Comparison of ENCODE assay signal across 19 cellular contexts in the genomic region with DNA sequence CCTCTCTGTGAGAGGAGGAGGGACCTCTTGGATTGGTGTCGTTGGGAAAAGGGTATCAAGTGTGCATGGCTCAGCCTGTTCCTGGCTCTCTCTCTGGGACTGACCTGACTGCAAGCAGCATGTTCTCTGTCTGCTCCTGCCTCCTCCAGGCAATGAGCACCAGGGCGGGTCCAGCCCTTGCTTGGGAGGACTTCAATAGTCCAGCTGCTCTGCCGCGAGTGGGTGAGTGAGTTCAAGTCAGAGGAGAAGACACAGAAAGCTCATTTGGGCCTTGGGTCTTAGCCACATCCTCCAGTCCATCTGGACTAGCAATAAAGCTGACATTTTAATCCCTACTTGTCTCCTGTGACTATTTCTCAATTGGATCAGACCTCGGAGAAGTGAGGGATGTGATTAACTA. TPM values are rescaled to one million over a fixed set of nuclear protein-coding genes. Genes with fewer than 3 reads are reported as not detected.
A peak's percentile ranks its signal among the peaks of the same experiment; 100 is the strongest.
DNase-seq lines count a peak whose midpoint lies in the region; ATAC-seq, FAIRE-seq and TF ChIP-seq lines count a peak whose summit lies in the region.
"Had no signal": no experiment of that assay in that cellular context is flagged by ENCODE, and none has a peak within 500 bp of the region (broad histone marks: within the 10 kb centered on the region; RNA-seq: fewer than 3 reads in every experiment).

No MANE protein-coding gene starts in this region.

- H3K9ac ChIP-seq in GM23248: 0 out of 2 replicates have a peak overlapping the region, but pooled peaks have one; percentile 8
- H3K9ac ChIP-seq in endodermal cell (ENCODE audit: extremely low read depth, low read length, poor library complexity, severe bottlenecking): no peak overlapping the region

- H3K36me3 Mint-ChIP-seq in endodermal cell (ENCODE audit: low read depth): no peaks in the 10 kb centered on the region
- H3K36me3 Mint-ChIP-seq in activated CD4-positive, alpha-beta memory T cell treated with anti-CD3 and anti-CD28 coated beads for 36 hours: peaks cover 40% of the 10 kb centered on the region

- CTCF ChIA-PET in A549 (lab: Yijun Ruan, JAX): interaction anchor here (1.1 to 36.6 kb wide), 8 partner anchors 8 to 224 kb away, joined by 3 to 1144 read pairs (median 10); partner anchors contain the start of genes CCR7 and IGFBP4
- CTCF ChIA-PET in activated CD4-positive, alpha-beta memory T cell treated with anti-CD3 and anti-CD28 coated beads for 36 hours (lab: Charles Lee): interaction anchor here (1.1 to 1.8 kb wide), 3 partner anchors 33 to 109 kb away, joined by 3 to 9 read pairs (median 5); partner anchors contain the start of gene TOP2A

- ATAC-seq in A549 (no peak), mucosa of descending colon (peak; percentile 65), GM21360 (IDR thresholded peaks at IDR 0.05; ENCODE audit: unreplicated experiment) (no peak)
- ATAC-seq: activated CD4-positive, CD25-positive, alpha-beta regulatory T cell treated with anti-CD3 and anti-CD28 coated beads, Interleukin-2, amount 50 U/mL, for 24 hours; esophagus mucosa had no signal

- H4K20me1 ChIP-seq in GM23248 (ENCODE audit: insufficient read depth): no peaks in the 10 kb centered on the region

- no peak overlapping the region for H3K27ac Mint-ChIP-seq in endodermal cell
- H3K27ac Mint-ChIP-seq in activated CD4-positive, alpha-beta memory T cell treated with anti-CD3 and anti-CD28 coated beads for 36 hours: no peak overlapping the region
- H3K27ac Mint-ChIP-seq: dendritic cell treated with granulocyte-macrophage colony-stimulating factor and Interleukin-4, amounts not matched to agents 40 ng/mL and 50 ng/mL, for 4 days had no signal

- H3K4me2 ChIP-seq in A549 (no peak overlapping the region), GM23248 (ENCODE audit: unreplicated experiment) (no peak overlapping the region)
- H3K4me2 ChIP-seq: PC-9, smooth muscle cell had no signal

- H3K4me1 ChIP-seq in A549 (peaks cover 39% of the 10 kb centered on the region), GM23248 (ENCODE audit: insufficient read depth) (peaks cover 19% of the 10 kb centered on the region), endodermal cell (ENCODE audit: control insufficient read depth, insufficient read depth, low read length) (no peaks in the 10 kb centered on the region), mucosa of descending colon (ENCODE audit: low read depth) (peaks cover 2% of the 10 kb centered on the region), esophagus muscularis mucosa (peaks cover 0 to 3% (median 0%) of the 10 kb centered on the region in 4 donors)

- WGBS in A549 (ENCODE audit: missing lambda C conversion rate): 97% methylated on average over 5 of the region's 5 CpGs
- WGBS in GM23248 (ENCODE audit: low coverage in 1 of 2, low lambda C conversion rate in 2 of 2, missing lambda C conversion rate in 2 of 2), 2 experiments: 14 to 17% methylated on average over 5 of the region's 5 CpGs
- WGBS in endodermal cell (ENCODE audit: insufficient coverage in 1 of 2, insufficient read length in 1 of 2), 2 experiments: 87 to 89% methylated on average over 4 to 5 of the region's 5 CpGs
- WGBS in esophagus muscularis mucosa: 55% methylated on average over 5 of the region's 5 CpGs

- H3K27ac ChIP-seq in A549: peak overlapping the region; percentile 95 to 99
- H3K27ac ChIP-seq in GM23248: peak overlapping the region; percentile 27
- no peak overlapping the region for H3K27ac ChIP-seq in endodermal cell (ENCODE audit: low read depth, low read length)
- H3K27ac ChIP-seq in esophagus muscularis mucosa (replicated peaks in 1 of 4): peak overlapping the region in 1 of 4 donors; percentile 9
- H3K27ac ChIP-seq: PC-9 had no signal

- in situ Hi-C loops in GM23248 (cut with MboI): no loop called here

- H3K9me2 ChIP-seq in GM23248 (ENCODE audit: insufficient read depth): no peaks in the 10 kb centered on the region

- TF ChIP-seq CTCF in A549 (IDR thresholded peaks at IDR 0.05): no peak
- no peak for TF ChIP-seq CTCF in endodermal cell (conservative IDR thresholded peaks at IDR 0.05)
- TF ChIP-seq CTCF in mucosa of descending colon (IDR thresholded peaks at IDR 0.05): no peak
- no peak for TF ChIP-seq CTCF in esophagus muscularis mucosa (IDR thresholded peaks at IDR 0.05)

- intact Hi-C loops in mucosa of descending colon (cut with DNase I, micrococcal nuclease): no loop called here
- intact Hi-C loops in activated CD4-positive, alpha-beta memory T cell treated with anti-CD3 and anti-CD28 coated beads for 36 hours (cut with micrococcal nuclease): no loop called here
- intact Hi-C loops in esophagus muscularis mucosa (cut with DNase I): loop anchor here (5.0 kb wide), 1 partner anchor 39 kb away; no protein-coding TSS in a partner anchor

- H3K36me3 ChIP-seq in GM23248 (ENCODE audit: low read depth) (no peaks in the 10 kb centered on the region), endodermal cell (ENCODE audit: control insufficient read depth, insufficient read depth, low read length) (no peaks in the 10 kb centered on the region), mucosa of descending colon (ENCODE audit: low read depth) (no peaks in the 10 kb centered on the region), esophagus muscularis mucosa (no peaks in the 10 kb centered on the region)

- DNase-seq in A549 (ENCODE audit: low read depth in 1 of 2, low spot score in 1 of 2) (no peak), GM23248 (peak; percentile 64), endodermal cell (peak; percentile 49), mucosa of descending colon (peak in 1 of 3 donors; percentile 70), esophagus muscularis mucosa (ENCODE audit: extremely low spot score) (no peak), 8988T (no peak)
- no peak for DNase-seq in activated CD4-positive, alpha-beta memory T cell treated with anti-CD3 and anti-CD28 coated beads for 36 hours
- DNase-seq: anterior cingulate cortex, C1 segment of cervical spinal cord, DND-41, NCI-H1694 treated with DMSO at 0.1 percent for 48 hours, NCI-H446 treated with DMSO at 0.1 percent for 48 hours had no signal

- H3K79me2 ChIP-seq in GM23248 (ENCODE audit: insufficient read depth): no peaks in the 10 kb centered on the region

- H3K27me3 ChIP-seq in GM23248 (replicated peaks; ENCODE audit: insufficient read depth) (no peaks in the 10 kb centered on the region), endodermal cell (ENCODE audit: control insufficient read depth, insufficient read depth, low read length, poor library complexity, severe bottlenecking) (no peaks in the 10 kb centered on the region), esophagus muscularis mucosa (no peaks in the 10 kb centered on the region)

- peaks cover 16% of the 10 kb centered on the region for H3K9me3 Mint-ChIP-seq in endodermal cell
- peaks cover 27% of the 10 kb centered on the region for H3K9me3 Mint-ChIP-seq in activated CD4-positive, alpha-beta memory T cell treated with anti-CD3 and anti-CD28 coated beads for 36 hours
- H3K9me3 Mint-ChIP-seq: dendritic cell treated with granulocyte-macrophage colony-stimulating factor and Interleukin-4, amounts not matched to agents 40 ng/mL and 50 ng/mL, for 4 days had no signal

- H3K4me3 ChIP-seq in A549: no peak overlapping the region
- no peak overlapping the region for H3K4me3 ChIP-seq in GM23248
- H3K4me3 ChIP-seq in endodermal cell (ENCODE audit: low read length): no peak overlapping the region
- no peak overlapping the region for H3K4me3 ChIP-seq in mucosa of descending colon
- H3K4me3 ChIP-seq in esophagus muscularis mucosa: no peak overlapping the region
- H3K4me3 ChIP-seq: PC-9, smooth muscle cell had no signal

- peak overlapping the region; percentile 61 for H2AFZ ChIP-seq in GM23248
- H2AFZ ChIP-seq: PC-9 had no signal

- peaks cover 46% of the 10 kb centered on the region for H3K9me3 ChIP-seq in A549
- no peaks in the 10 kb centered on the region for H3K9me3 ChIP-seq in GM23248 (ENCODE audit: low read depth)
- peaks cover 9% of the 10 kb centered on the region for H3K9me3 ChIP-seq in endodermal cell (ENCODE audit: control insufficient read depth, low read length)
- H3K9me3 ChIP-seq in mucosa of descending colon: no peaks in the 10 kb centered on the region
- peaks cover 0 to 10% (median 4%) of the 10 kb centered on the region in 4 donors for H3K9me3 ChIP-seq in esophagus muscularis mucosa

- peaks cover 7% of the 10 kb centered on the region for H3K4me1 Mint-ChIP-seq in endodermal cell
- H3K4me1 Mint-ChIP-seq in activated CD4-positive, alpha-beta memory T cell treated with anti-CD3 and anti-CD28 coated beads for 36 hours (ENCODE audit: low read depth): peaks cover 47% of the 10 kb centered on the region

- peaks cover 31% of the 10 kb centered on the region; the same call in 1 of the 2 replicates for H3F3A ChIP-seq in GM23248 (ENCODE audit: insufficient read depth)

- TF ChIP-seq POLR2A in A549 (IDR thresholded peaks at IDR 0.05; ENCODE audit: low read length) (no peak), esophagus muscularis mucosa (IDR thresholded peaks at IDR 0.05; ENCODE audit: low read depth) (no peak)

- TF ChIP-seq EP300 in A549 (IDR thresholded peaks at IDR 0.05) (no peak), esophagus muscularis mucosa (IDR thresholded peaks at IDR 0.05) (no peak)

- H3K4me3 Mint-ChIP-seq in endodermal cell: no peak overlapping the region
- H3K4me3 Mint-ChIP-seq in activated CD4-positive, alpha-beta memory T cell treated with anti-CD3 and anti-CD28 coated beads for 36 hours: no peak overlapping the region
- H3K4me3 Mint-ChIP-seq: dendritic cell treated with granulocyte-macrophage colony-stimulating factor and Interleukin-4, amounts not matched to agents 40 ng/mL and 50 ng/mL, for 4 days had no signal

- no peak for TF ChIP-seq RAD21 in A549 (conservative IDR thresholded peaks at IDR 0.05 in 1 of 2, IDR thresholded peaks at IDR 0.05 in 1 of 2)

- FAIRE-seq in A549 (lab: Jason Lieb, UNC): peak; percentile 13

- peaks cover 2% of the 10 kb centered on the region for H3K27me3 Mint-ChIP-seq in endodermal cell (ENCODE audit: insufficient read depth)
- H3K27me3 Mint-ChIP-seq in activated CD4-positive, alpha-beta memory T cell treated with anti-CD3 and anti-CD28 coated beads for 36 hours: no peaks in the 10 kb centered on the region

- POLR2A ChIA-PET in A549 (lab: Yijun Ruan, JAX): interaction anchor here (1.3 kb wide), 1 partner anchor 56 kb away, joined by 4 read pairs; no protein-coding TSS in a partner anchor
- POLR2A ChIA-PET in activated CD4-positive, alpha-beta memory T cell treated with anti-CD3 and anti-CD28 coated beads for 36 hours (lab: Charles Lee): interaction anchor here (1.3 kb wide), 1 partner anchor 9 kb away, joined by 4 read pairs; no protein-coding TSS in a partner anchor

RNA-seq across cellular contexts. Expression of gene TNS4, which starts 25.2 kb away (rescaled TPM):
- 24.2 and 45.9 TPM in 2 replicates for polyA plus RNA-seq in A549 (2011; rRNA removed)
- 18.0 and 30.2 TPM in 2 replicates for polyA plus RNA-seq in A549 (2012; cell fraction: cytosol; rRNA removed)
- polyA plus RNA-seq in A549 (2012; cell fraction: nucleus; rRNA removed): 83.8 and 125 TPM in 2 replicates
- polyA plus RNA-seq in A549 (2017; fragmentation: RNase III; extraction: RNeasy Plus Mini Kit Qiagen cat#74134 plus additional on column Dnase treatment): 61.6 to 75.9 TPM (median 73.5 TPM) in 3 replicates
- polyA minus RNA-seq in A549 (2011; rRNA and poly(A)+ RNA removed): 62.8 and 79.7 TPM in 2 replicates
- not detected in 2 replicates for total RNA-seq in GM23248 (2014; rRNA removed; shearing (Covaris generic))
- polyA plus RNA-seq in GM23248 (2016; fragmentation: Nextera tagmentation; extraction: Ambion mirVana): 0.20 and 0.44 TPM in 2 replicates
- 1 to 10 TPM in 1 of 2 donors, under 1 TPM in 1; 0.89 to 2.5 TPM for total RNA-seq in endodermal cell
- polyA plus RNA-seq in endodermal cell (2013, experiment 1 of 2): 0.07 TPM
- not detected for polyA plus RNA-seq in endodermal cell (2013, experiment 2 of 2)
- 10 to 100 TPM in 1 of 3 donors, 1 to 10 TPM in 2; 3.0 to 13.1 (median 3.3) TPM for total RNA-seq in mucosa of descending colon
- 10 to 100 TPM; 14.5 to 15.2 TPM for total RNA-seq in activated CD4-positive, alpha-beta memory T cell treated with anti-CD3 and anti-CD28 coated beads for 36 hours
- not detected for total RNA-seq in esophagus muscularis mucosa
- total RNA-seq: LHCN-M2 had no signal

RNA-seq across cellular contexts. Expression of gene CCR7, which starts 38.6 kb away (rescaled TPM):
- polyA plus RNA-seq in A549 (2011; rRNA removed) (1.4 and 1.9 TPM in 2 replicates), A549 (2017; fragmentation: RNase III; extraction: RNeasy Plus Mini Kit Qiagen cat#74134 plus additional on column Dnase treatment) (0.72 to 0.84 TPM (median 0.76 TPM) in 3 replicates), GM23248 (2016; fragmentation: Nextera tagmentation; extraction: Ambion mirVana) (0.68 and 1.2 TPM in 2 replicates)
- polyA plus RNA-seq in A549 (2012; cell fraction: cytosol; rRNA removed): 0.79 and 1.5 TPM in 2 replicates
- 3.0 and 3.2 TPM in 2 replicates for polyA plus RNA-seq in A549 (2012; cell fraction: nucleus; rRNA removed)
- polyA minus RNA-seq in A549 (2011; rRNA and poly(A)+ RNA removed): 1.7 and 3.3 TPM in 2 replicates
- total RNA-seq in GM23248 (2014; rRNA removed; shearing (Covaris generic)): not detected in 2 replicates
- total RNA-seq in endodermal cell (under 1 TPM in 1 of 2 donors, not detected in 1; 0.53 TPM), mucosa of descending colon (1 to 10 TPM in 1 of 3 donors, under 1 TPM in 2; 0.44 to 3.2 (median 0.87) TPM), esophagus muscularis mucosa (under 1 TPM in 1 of 4 donors, not detected in 3; 0.33 TPM)
- polyA plus RNA-seq in endodermal cell (2013, experiment 1 of 2): 0.21 TPM
- not detected for polyA plus RNA-seq in endodermal cell (2013, experiment 2 of 2)
- 100 to 1,000 TPM; 137 to 145 TPM for total RNA-seq in activated CD4-positive, alpha-beta memory T cell treated with anti-CD3 and anti-CD28 coated beads for 36 hours
- total RNA-seq: LHCN-M2, PC-9, smooth muscle cell had no signal
- polyA plus RNA-seq: smooth muscle cell had no signal

Comparison
In these comparisons a context has a peak if more than half of its experiments do, and no peak if none do; other contexts are left out.
1. DNase-seq: peak in GM23248 (single experiment) and endodermal cell (single experiment); none in A549 (0 of 2), activated CD4-positive, alpha-beta memory T cell treated with anti-CD3 and anti-CD28 coated beads for 36 hours (single experiment), esophagus muscularis mucosa (single experiment) and 8988T (single experiment).
2. RNA of gene CCR7, which starts 38.6 kb away (total RNA-seq): 137 to 145 TPM in activated CD4-positive, alpha-beta memory T cell treated with anti-CD3 and anti-CD28 coated beads for 36 hours; 0.44 to 3.2 TPM in mucosa of descending colon, 0.53 TPM in endodermal cell, 0.33 TPM in esophagus muscularis mucosa and not detected in GM23248; every median in the first group is over 10 times any median in the second.